ENCODE assay signal across 8 cellular contexts in genomic region chr14:75002392-75003249, GRCh38. TPM values are rescaled to one million over a fixed set of nuclear protein-coding genes. Genes with fewer than 3 reads are reported as not detected.
A peak's percentile ranks its signal among the peaks of the same experiment; 100 is the strongest.
DNase-seq lines count a peak whose midpoint lies in the region; ATAC-seq and TF ChIP-seq lines count a peak whose summit lies in the region.

Gene EIF2B2, plus strand, starts transcription at chr14:75002921. Its CDS starts 70 bp downstream, at chr14:75002991.

- peaks cover 13% of the 10 kb centered on the region for H3K4me1 Mint-ChIP-seq in WTC11

- H3K4me3 Mint-ChIP-seq in WTC11: peak within 1 kb of the TSS; percentile 90

- POLR2A ChIA-PET in AG04450 (lab: Yijun Ruan, JAX): interaction anchor here (0.6 to 1.6 kb wide), 2 partner anchors 21 to 61 kb away, joined by 3 to 8 read pairs; no protein-coding TSS in a partner anchor
- POLR2A ChIA-PET in WTC11 (lab: Charles Lee): interaction anchor here (0.8 to 1.0 kb wide), 3 partner anchors 12 to 28 kb away, joined by 3 to 8 read pairs (median 3); no protein-coding TSS in a partner anchor

- H3K9me3 ChIP-seq in AG04450 (ENCODE audit: control insufficient read depth, insufficient read depth, low read length): no peaks in the 10 kb centered on the region

- peaks cover 4% of the 10 kb centered on the region for H3K9me3 Mint-ChIP-seq in WTC11

- peak; percentile 85 for DNase-seq in AG04450 (ENCODE audit: low read depth, low spot score)
- DNase-seq in NCI-H226: peak; percentile 95
- peak; percentile 100 for DNase-seq in WTC11 (ENCODE audit: low spot score)
- DNase-seq in cardiac fibroblast (ENCODE audit: low read depth in 2 of 2): peak; percentile 95 to 97
- peak; percentile 98 for DNase-seq in iPS-NIHi7 (ENCODE audit: extremely low spot score)
- peak; percentile 86 for DNase-seq in smooth muscle cell of the brain vasculature (ENCODE audit: low read depth, low spot score)

- TF ChIP-seq CTCF in AG04450 (IDR thresholded peaks at IDR 0.05; ENCODE audit: low read depth, low read length) (no peak; the same call in 1 of the 2 replicates), WTC11 (IDR thresholded peaks at IDR 0.05) (no peak), cardiac fibroblast (IDR thresholded peaks at IDR 0.05; ENCODE audit: low read depth, low read length) (no peak)

- CTCF ChIA-PET in AG04450 (lab: Charles Lee) (interaction anchor here (1.3 to 1.9 kb wide), 3 partner anchors 58 to 141 kb away, joined by 4 to 7 read pairs (median 6); no protein-coding TSS in a partner anchor), WTC11 (lab: Charles Lee) (interaction anchor here (1.0 to 3.2 kb wide), 7 partner anchors 47 to 142 kb away, joined by 3 to 22 read pairs (median 4); partner anchors contain the start of genes ACYP1, PGF and RPS6KL1)

- H3K27me3 Mint-ChIP-seq in WTC11 (ENCODE audit: low read depth): no peaks in the 10 kb centered on the region

- peak within 1 kb of the TSS; percentile 71 for H3K27ac ChIP-seq in AG04450 (ENCODE audit: low read depth, low read length)

- H3K4me3 ChIP-seq in AG04450 (ENCODE audit: low read depth, low read length): peak within 1 kb of the TSS; percentile 91
- peak within 1 kb of the TSS; percentile 92 to 94 for H3K4me3 ChIP-seq in cardiac fibroblast (replicated peaks in 1 of 2; ENCODE audit: low read depth in 2 of 2, low read length in 2 of 2)

- no peaks in the 10 kb centered on the region for H3K27me3 ChIP-seq in AG04450 (ENCODE audit: control insufficient read depth, insufficient read depth, low read length)

- H3K27ac Mint-ChIP-seq in WTC11: peak within 1 kb of the TSS; percentile 56

- peaks cover 27% of the 10 kb centered on the region for H3K36me3 Mint-ChIP-seq in WTC11

- ATAC-seq in GM18909 (IDR thresholded peaks at IDR 0.05; ENCODE audit: poor library complexity, unreplicated experiment): peak; percentile 95
- peak; percentile 95 for ATAC-seq in HG03175 (IDR thresholded peaks at IDR 0.05; ENCODE audit: unreplicated experiment)
- peak; percentile 98 for ATAC-seq in WTC11

TF ChIP-seq in WTC11, 78 proteins besides CTCF, POLR2A, EP300 and RAD21:
- TF ChIP-seq SP1 (CRISPR knock-in tag; conservative IDR thresholded peaks at IDR 0.05): 0 out of 2 replicates have a peak, but pooled peaks have one; percentile 64
- 0 out of 2 replicates have a peak, but pooled peaks have one; percentile 42 for TF ChIP-seq CBFB (CRISPR knock-in tag; IDR thresholded peaks at IDR 0.05; ENCODE audit: low read depth)
- TF ChIP-seq RELA (CRISPR knock-in tag; IDR thresholded peaks at IDR 0.05; ENCODE audit: borderline replicate concordance): no peak
- no peak for TF ChIP-seq CDX4 (CRISPR knock-in tag; IDR thresholded peaks at IDR 0.05; ENCODE audit: borderline replicate concordance)
- no peak; the same call in 1 of the 2 replicates for TF ChIP-seq FOXP1 (CRISPR knock-in tag; IDR thresholded peaks at IDR 0.05; ENCODE audit: borderline replicate concordance)
- TF ChIP-seq TEAD1 (CRISPR knock-in tag; IDR thresholded peaks at IDR 0.05): 0 out of 2 replicates have a peak, but pooled peaks have one; percentile 35
- TF ChIP-seq FOXK1 (CRISPR knock-in tag; IDR thresholded peaks at IDR 0.05): peak; percentile 49
- TF ChIP-seq NFYB (CRISPR knock-in tag; conservative IDR thresholded peaks at IDR 0.05; ENCODE audit: low read depth): peak; percentile 97
- TF ChIP-seq ARID4B (CRISPR knock-in tag; IDR thresholded peaks at IDR 0.05; ENCODE audit: borderline replicate concordance): peak; percentile 78; the same call in 1 of the 2 replicates
- peak; percentile 40; the same call in 1 of the 2 replicates for TF ChIP-seq ZNF232 (CRISPR knock-in tag; IDR thresholded peaks at IDR 0.05)
- peak; percentile 45; the same call in 1 of the 2 replicates for TF ChIP-seq GABPB1 (CRISPR knock-in tag; IDR thresholded peaks at IDR 0.05)
- peak; percentile 33; the same call in 1 of the 2 replicates for TF ChIP-seq USF1 (CRISPR knock-in tag; IDR thresholded peaks at IDR 0.05)
- peak; percentile 75 for TF ChIP-seq MAX (CRISPR knock-in tag; IDR thresholded peaks at IDR 0.05)
- peak; percentile 89 for TF ChIP-seq NR2C2 (CRISPR knock-in tag; IDR thresholded peaks at IDR 0.05)
TF ChIP-seq in WTC11: peak in this region for 11.

RNA-seq across cellular contexts. Expression of gene EIF2B2, which starts in this region (rescaled TPM):
- polyA plus RNA-seq in AG04450 (2011; rRNA removed): 78.3 and 82.5 TPM in 2 replicates
- 42.1 and 51.4 TPM in 2 replicates for polyA minus RNA-seq in AG04450 (2011; rRNA and poly(A)+ RNA removed)
- total RNA-seq in WTC11 (2021): 46.0 to 50.7 TPM (median 50.5 TPM) in 3 replicates

Comparison
In these comparisons a context has a peak if more than half of its experiments do, and no peak if none do; other contexts are left out.
1. Peak in every context shown above with its lines: DNase-seq, ATAC-seq, H3K4me3 ChIP-seq and H3K27ac ChIP-seq.